8 cellular contexts compared by ENCODE assay signal in genomic region chr15:49045691-49046112, GRCh38. TPM values are rescaled to one million over a fixed set of nuclear protein-coding genes. Genes with fewer than 3 reads are reported as not detected.
A peak's percentile ranks its signal among the peaks of the same experiment; 100 is the strongest.
DNase-seq lines count a peak whose midpoint lies in the region; ATAC-seq, FAIRE-seq and TF ChIP-seq lines count a peak whose summit lies in the region.

No MANE protein-coding gene starts in this region.

- H3K4me3 Mint-ChIP-seq in immature natural killer cell, result peak overlapping the region; percentile 87 to 97 (median 96)

- H3K36me3 Mint-ChIP-seq in immature natural killer cell, result no peaks in the 10 kb centered on the region

- no peaks in the 10 kb centered on the region for H3K9me3 ChIP-seq in body of pancreas
- no peaks in the 10 kb centered on the region for H3K9me3 ChIP-seq in small intestine (ENCODE audit: control insufficient read depth, low read depth)

- WGBS in body of pancreas, 2 donors, result 0% methylated on average over 7 to 11 of the region's 11 CpGs
- WGBS in small intestine, 3 donors, result 0% methylated on average over 11 of the region's 11 CpGs

- intact Hi-C loops in body of pancreas (cut with DNase I), result no loop called here

- H2AFZ ChIP-seq in ACC112 (ENCODE audit: low read length, unreplicated experiment), result peak overlapping the region; percentile 26

- H3K27ac ChIP-seq in ACC112 (ENCODE audit: low read depth, low read length) (peak overlapping the region; percentile 11; the same call in 1 of the 2 replicates), body of pancreas (peak overlapping the region; percentile 74 to 88 (median 78)), small intestine (ENCODE audit: low read depth in 1 of 2, low read length in 1 of 2) (peak overlapping the region; percentile 62 to 65)

- DNase-seq in GM12865 (ENCODE audit: low read depth), result peak; percentile 78
- peak; percentile 8 for DNase-seq in NCI-H226
- no peak for DNase-seq in body of pancreas
- peak in 1 of 3 donors; percentile 16 for DNase-seq in immature natural killer cell
- DNase-seq in small intestine, result peak; percentile 32
- DNase-seq in NCI-H187 treated with DMSO at 0.1 percent for 48 hours (lab: John Stamatoyannopoulos, UW), result no peak

- no peak for TF ChIP-seq POLR2A in body of pancreas (IDR thresholded peaks at IDR 0.05)

- TF ChIP-seq CTCF in GM12865 (IDR thresholded peaks at IDR 0.05; ENCODE audit: insufficient read depth, low read depth, low read length, missing control alignments) (no peak), body of pancreas (IDR thresholded peaks at IDR 0.05) (no peak)

- ATAC-seq in HG02642 (IDR thresholded peaks at IDR 0.05; ENCODE audit: poor library complexity, unreplicated experiment), result peak; percentile 50
- ATAC-seq in body of pancreas, result peak; percentile 22

- H3K27me3 Mint-ChIP-seq in immature natural killer cell (ENCODE audit: low read depth in 3 of 3), result peaks cover 5 to 15% (median 11%) of the 10 kb centered on the region in 3 donors

- H3K9me3 Mint-ChIP-seq in immature natural killer cell, result no peaks in the 10 kb centered on the region

- peaks cover 50% of the 10 kb centered on the region for H3K79me2 ChIP-seq in ACC112 (ENCODE audit: control insufficient read depth, insufficient read depth, low read length, unreplicated experiment)

- H3K4me3 ChIP-seq in ACC112 (ENCODE audit: low read depth, low read length), result peak overlapping the region; percentile 96
- peak overlapping the region; percentile 96 for H3K4me3 ChIP-seq in GM12865 (ENCODE audit: low read depth, low read length)
- H3K4me3 ChIP-seq in body of pancreas, result peak overlapping the region; percentile 82 to 86
- H3K4me3 ChIP-seq in small intestine (ENCODE audit: low read depth in 1 of 2, low read length in 2 of 2), result peak overlapping the region; percentile 84 to 92

- peak overlapping the region; percentile 89 to 95 (median 91) for H3K27ac Mint-ChIP-seq in immature natural killer cell

- H3K27me3 ChIP-seq in ACC112 (ENCODE audit: insufficient read depth, low read length) (no peaks in the 10 kb centered on the region), body of pancreas (no peaks in the 10 kb centered on the region), small intestine (ENCODE audit: control insufficient read depth in 2 of 2, insufficient read depth in 2 of 2, low read length in 2 of 2) (no peaks in the 10 kb centered on the region)

- H3K4me1 Mint-ChIP-seq in immature natural killer cell, result peaks cover 31 to 49% of the 10 kb centered on the region in 2 donors

- H3K36me3 ChIP-seq in ACC112 (ENCODE audit: insufficient read depth, low read length), result no peaks in the 10 kb centered on the region
- H3K36me3 ChIP-seq in body of pancreas (replicated peaks in 1 of 2; ENCODE audit: insufficient read depth in 1 of 2, low read depth in 2 of 2), result no peaks in the 10 kb centered on the region
- H3K36me3 ChIP-seq in small intestine (ENCODE audit: control insufficient read depth in 2 of 2, insufficient read depth in 2 of 2, low read length in 2 of 2), result no peaks in the 10 kb centered on the region

- peaks cover 18% of the 10 kb centered on the region for H3K4me1 ChIP-seq in ACC112 (ENCODE audit: control insufficient read depth, insufficient read depth, low read length, unreplicated experiment)
- H3K4me1 ChIP-seq in body of pancreas, result peaks cover 22% of the 10 kb centered on the region
- H3K4me1 ChIP-seq in small intestine (ENCODE audit: control insufficient read depth in 2 of 2, insufficient read depth in 1 of 2, low read depth in 1 of 2, low read length in 1 of 2), result no peaks in the 10 kb centered on the region

- FAIRE-seq in small intestine (lab: Jason Lieb, UNC), result no peak

RNA-seq across cellular contexts. Expression of gene SECISBP2L, which starts 0.5 kb away (rescaled TPM):
- 10 to 100 TPM; 23.9 to 32.0 TPM for total RNA-seq in body of pancreas
- polyA plus RNA-seq in immature natural killer cell, result 10 to 100 TPM; 14.5 to 30.5 (median 15.9) TPM
- polyA plus RNA-seq in small intestine, result 1 to 10 TPM; 5.4 to 7.8 (median 7.2) TPM

Comparison
In these comparisons a context has a peak if more than half of its experiments do, and no peak if none do; other contexts are left out.
1. H3K27ac ChIP-seq: peak in every context shown above with its lines; median percentile 78 in body of pancreas; 64 in small intestine; 11 in ACC112.
2. DNase-seq: peak in GM12865 (single experiment), NCI-H226 (single experiment) and small intestine (single experiment); none in body of pancreas (0 of 4) and NCI-H187 treated with DMSO at 0.1 percent for 48 hours (single experiment).
3. Peak in every context shown above with its lines, with median percentiles within 50 percentile points of each other: H3K4me3 ChIP-seq.